ENCODE assay signal across 1 cellular context in the genomic region with DNA sequence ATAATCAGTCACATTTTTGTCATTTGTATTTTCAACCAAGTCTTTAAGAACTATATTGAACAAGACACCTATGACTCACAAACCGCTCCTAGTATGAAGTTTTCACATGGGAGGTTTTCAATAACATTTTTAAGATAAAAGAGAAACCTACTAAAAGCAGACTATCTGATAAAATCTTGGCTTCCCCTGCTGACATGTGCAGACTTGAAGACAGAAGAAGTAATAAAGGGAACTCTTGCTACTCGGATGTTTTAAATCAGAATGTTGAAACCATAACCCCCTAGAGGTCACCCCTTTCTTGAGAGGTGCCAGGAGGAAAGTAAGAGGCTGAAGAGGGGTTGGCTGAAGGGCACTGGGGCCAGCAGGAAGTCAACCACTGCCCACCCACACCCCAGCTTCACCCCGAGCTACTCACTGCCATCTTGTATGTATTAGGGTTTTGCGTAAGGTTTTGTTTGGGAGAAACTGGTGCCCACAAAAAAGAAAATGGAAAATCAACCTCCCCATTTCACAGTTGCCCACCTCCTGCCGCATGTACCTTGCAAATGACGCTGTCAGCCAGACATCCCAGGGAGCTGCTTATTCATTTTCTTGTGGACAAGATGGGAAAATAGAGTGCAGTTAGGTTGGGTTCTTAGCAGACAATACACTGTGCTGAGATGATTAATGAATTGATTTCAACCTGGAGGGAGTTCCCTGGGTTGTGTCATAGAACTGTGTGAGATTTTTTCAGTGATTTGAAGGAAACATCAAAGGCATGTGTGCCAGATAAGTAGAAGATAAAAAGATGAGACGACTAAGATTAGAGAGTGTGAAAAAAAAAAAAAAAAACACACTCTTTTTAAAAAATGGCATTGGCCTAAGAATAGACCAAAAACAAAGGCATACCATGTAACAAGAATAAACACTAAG.
TF ChIP-seq lines count a peak whose summit lies in the region.

No MANE protein-coding gene starts in this region.

TF ChIP-seq in SK-N-SH, 30 proteins besides CTCF, POLR2A, EP300 and RAD21 (continued from another document):
- TF ChIP-seq, protein P1, sequence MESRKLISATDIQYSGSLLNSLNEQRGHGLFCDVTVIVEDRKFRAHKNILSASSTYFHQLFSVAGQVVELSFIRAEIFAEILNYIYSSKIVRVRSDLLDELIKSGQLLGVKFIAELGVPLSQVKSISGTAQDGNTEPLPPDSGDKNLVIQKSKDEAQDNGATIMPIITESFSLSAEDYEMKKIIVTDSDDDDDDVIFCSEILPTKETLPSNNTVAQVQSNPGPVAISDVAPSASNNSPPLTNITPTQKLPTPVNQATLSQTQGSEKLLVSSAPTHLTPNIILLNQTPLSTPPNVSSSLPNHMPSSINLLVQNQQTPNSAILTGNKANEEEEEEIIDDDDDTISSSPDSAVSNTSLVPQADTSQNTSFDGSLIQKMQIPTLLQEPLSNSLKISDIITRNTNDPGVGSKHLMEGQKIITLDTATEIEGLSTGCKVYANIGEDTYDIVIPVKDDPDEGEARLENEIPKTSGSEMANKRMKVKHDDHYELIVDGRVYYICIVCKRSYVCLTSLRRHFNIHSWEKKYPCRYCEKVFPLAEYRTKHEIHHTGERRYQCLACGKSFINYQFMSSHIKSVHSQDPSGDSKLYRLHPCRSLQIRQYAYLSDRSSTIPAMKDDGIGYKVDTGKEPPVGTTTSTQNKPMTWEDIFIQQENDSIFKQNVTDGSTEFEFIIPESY (IDR thresholded peaks at IDR 0.05; ENCODE audit: borderline replicate concordance, low read depth), result no peak
- TF ChIP-seq, protein P2, sequence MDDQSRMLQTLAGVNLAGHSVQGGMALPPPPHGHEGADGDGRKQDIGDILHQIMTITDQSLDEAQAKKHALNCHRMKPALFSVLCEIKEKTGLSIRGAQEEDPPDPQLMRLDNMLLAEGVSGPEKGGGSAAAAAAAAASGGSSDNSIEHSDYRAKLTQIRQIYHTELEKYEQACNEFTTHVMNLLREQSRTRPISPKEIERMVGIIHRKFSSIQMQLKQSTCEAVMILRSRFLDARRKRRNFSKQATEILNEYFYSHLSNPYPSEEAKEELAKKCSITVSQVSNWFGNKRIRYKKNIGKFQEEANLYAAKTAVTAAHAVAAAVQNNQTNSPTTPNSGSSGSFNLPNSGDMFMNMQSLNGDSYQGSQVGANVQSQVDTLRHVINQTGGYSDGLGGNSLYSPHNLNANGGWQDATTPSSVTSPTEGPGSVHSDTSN (IDR thresholded peaks at IDR 0.05), result peak; percentile 91
- no peak for TF ChIP-seq RCOR1 (IDR thresholded peaks at IDR 0.05; ENCODE audit: low read length)
- TF ChIP-seq ELF1 (IDR thresholded peaks at IDR 0.05), result no peak
- TF ChIP-seq MEF2A (IDR thresholded peaks at IDR 0.05; ENCODE audit: borderline replicate concordance, low read depth), result peak; percentile 39; the same call in 1 of the 2 replicates
- TF ChIP-seq RXRA (IDR thresholded peaks at IDR 0.05; ENCODE audit: borderline replicate concordance, low read depth), result peak; percentile 90
- no peak for TF ChIP-seq TAF1 (IDR thresholded peaks at IDR 0.05; ENCODE audit: borderline replicate concordance, low read depth, low read length)
- peak; percentile 74; the same call in 1 of the 2 replicates for TF ChIP-seq FOSL2 (IDR thresholded peaks at IDR 0.05; ENCODE audit: borderline replicate concordance, low read depth)
- no peak for TF ChIP-seq SMC3 (IDR thresholded peaks at IDR 0.05; ENCODE audit: low read depth, low read length)
- no peak; the same call in 1 of the 2 replicates for TF ChIP-seq POLR2AphosphoS5 (IDR thresholded peaks at IDR 0.05; ENCODE audit: low read depth, low read length)
- TF ChIP-seq JUND (IDR thresholded peaks at IDR 0.05), result peak; percentile 82
- TF ChIP-seq NFIC (IDR thresholded peaks at IDR 0.05; ENCODE audit: borderline replicate concordance), result peak; percentile 75
- no peak for TF ChIP-seq GATA2 (CRISPR knock-in tag; IDR thresholded peaks at IDR 0.05)
- peak; percentile 93 for TF ChIP-seq TCF12 (IDR thresholded peaks at IDR 0.05)
- TF ChIP-seq CHD2 (IDR thresholded peaks at IDR 0.05; ENCODE audit: low read length, partially characterized antibody), result no peak
- TF ChIP-seq, protein P3, sequence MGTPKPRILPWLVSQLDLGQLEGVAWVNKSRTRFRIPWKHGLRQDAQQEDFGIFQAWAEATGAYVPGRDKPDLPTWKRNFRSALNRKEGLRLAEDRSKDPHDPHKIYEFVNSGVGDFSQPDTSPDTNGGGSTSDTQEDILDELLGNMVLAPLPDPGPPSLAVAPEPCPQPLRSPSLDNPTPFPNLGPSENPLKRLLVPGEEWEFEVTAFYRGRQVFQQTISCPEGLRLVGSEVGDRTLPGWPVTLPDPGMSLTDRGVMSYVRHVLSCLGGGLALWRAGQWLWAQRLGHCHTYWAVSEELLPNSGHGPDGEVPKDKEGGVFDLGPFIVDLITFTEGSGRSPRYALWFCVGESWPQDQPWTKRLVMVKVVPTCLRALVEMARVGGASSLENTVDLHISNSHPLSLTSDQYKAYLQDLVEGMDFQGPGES (IDR thresholded peaks at IDR 0.05; ENCODE audit: low read depth, low read length), result no peak
- TF ChIP-seq NRF1 (IDR thresholded peaks at IDR 0.05; ENCODE audit: low read depth, low read length), result no peak
- TF ChIP-seq TEAD4 (IDR thresholded peaks at IDR 0.05; ENCODE audit: borderline replicate concordance, insufficient read depth), result peak; percentile 79; the same call in 1 of the 2 replicates
- no peak; the same call in 1 of the 2 replicates for TF ChIP-seq YY1 (IDR thresholded peaks at IDR 0.05; ENCODE audit: low read depth)
- no peak for TF ChIP-seq GABPA (IDR thresholded peaks at IDR 0.05; ENCODE audit: low read depth)
